ENCODE assay signal across 12 cellular contexts in the genomic region with DNA sequence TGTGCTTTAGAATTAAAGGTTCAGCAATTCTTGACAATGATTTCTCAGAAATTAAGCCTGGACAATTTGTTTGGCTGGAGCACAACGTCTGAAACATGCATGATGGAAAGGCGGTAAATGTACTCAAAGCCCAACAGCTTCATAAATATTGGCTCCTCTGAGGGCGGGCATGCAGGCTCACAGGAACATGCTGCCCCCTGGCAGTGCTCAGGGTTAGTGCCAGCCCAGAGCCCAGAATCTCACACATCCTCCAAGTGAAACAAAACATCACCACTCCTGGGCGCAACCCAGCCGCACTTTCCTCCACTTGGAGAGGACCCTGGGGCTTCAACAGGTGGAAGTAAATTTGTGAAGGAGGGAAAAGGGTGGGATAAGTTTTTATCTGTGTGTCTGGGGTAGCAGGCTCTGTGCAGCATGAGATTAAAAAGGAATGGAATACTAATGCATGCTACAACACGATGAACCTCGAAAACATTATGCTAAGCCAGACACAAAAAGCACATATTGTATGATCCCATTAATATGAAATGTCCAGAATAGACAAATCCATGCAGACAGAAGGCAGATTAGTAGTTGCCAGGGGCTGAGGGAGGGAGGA. TPM values are rescaled to one million over a fixed set of nuclear protein-coding genes. Genes with fewer than 3 reads are reported as not detected.
A peak's percentile ranks its signal among the peaks of the same experiment; 100 is the strongest.
DNase-seq lines count a peak whose midpoint lies in the region; ATAC-seq and TF ChIP-seq lines count a peak whose summit lies in the region.
"Had no signal": no experiment of that assay in that cellular context is flagged by ENCODE, and none has a peak within 500 bp of the region (broad histone marks: within the 10 kb centered on the region; RNA-seq: fewer than 3 reads in every experiment).

No MANE protein-coding gene starts in this region.

- TF ChIP-seq CTCF in GM10266 (IDR thresholded peaks at IDR 0.05; ENCODE audit: control insufficient read depth, insufficient read depth, low read depth, missing control alignments) (peak; percentile 18), dorsolateral prefrontal cortex (IDR thresholded peaks at IDR 0.05 in 54 of 56, conservative IDR thresholded peaks at IDR 0.05 in 2 of 56; ENCODE audit: low read depth in 1 of 56, partially characterized antibody in 56 of 56) (peak in 52 of 56 donors; percentile 28 to 72 (median 52))

- no peaks in the 10 kb centered on the region for H3K27me3 Mint-ChIP-seq in activated CD8-positive, alpha-beta T cell treated with anti-CD3 and anti-CD28 coated beads, Interleukin-2, amount 10 ng/mL, durations not matched to agents 7 days and 5 days (ENCODE audit: low read depth)

- POLR2A ChIA-PET in activated CD8-positive, alpha-beta T cell treated with anti-CD3 and anti-CD28 coated beads, Interleukin-2, amount 10 ng/mL, durations not matched to agents 7 days and 5 days (lab: Charles Lee) = no interaction called here

- peak overlapping the region in 2 of 59 donors; percentile 16 to 25 for H3K4me3 ChIP-seq in dorsolateral prefrontal cortex
- H3K4me3 ChIP-seq: spleen had no signal

- H3K27ac ChIP-seq in dorsolateral prefrontal cortex = no peak overlapping the region
- H3K27ac ChIP-seq: spleen had no signal

- no peaks in the 10 kb centered on the region for H3K36me3 Mint-ChIP-seq in activated CD8-positive, alpha-beta T cell treated with anti-CD3 and anti-CD28 coated beads, Interleukin-2, amount 10 ng/mL, durations not matched to agents 7 days and 5 days (ENCODE audit: low read depth)

- peaks cover 0 to 16% (median 0%) of the 10 kb centered on the region in 45 donors for H3K27me3 ChIP-seq in dorsolateral prefrontal cortex

- H3K4me3 Mint-ChIP-seq in activated CD8-positive, alpha-beta T cell treated with anti-CD3 and anti-CD28 coated beads, Interleukin-2, amount 10 ng/mL, durations not matched to agents 7 days and 5 days = no peak overlapping the region

- ATAC-seq in GM19397 (IDR thresholded peaks at IDR 0.05; ENCODE audit: unreplicated experiment) (no peak), GM21528 (IDR thresholded peaks at IDR 0.05; ENCODE audit: low FRiP score, unreplicated experiment) (no peak)
- ATAC-seq in activated CD8-positive, alpha-beta T cell treated with anti-CD3 and anti-CD28 coated beads, Interleukin-2, amount 10 ng/mL, durations not matched to agents 7 days and 5 days = no peak

- H3K9me3 Mint-ChIP-seq in activated CD8-positive, alpha-beta T cell treated with anti-CD3 and anti-CD28 coated beads, Interleukin-2, amount 10 ng/mL, durations not matched to agents 7 days and 5 days (ENCODE audit: insufficient read depth) = no peaks in the 10 kb centered on the region

- no peak for DNase-seq in GM10266 (ENCODE audit: extremely low spot score)
- peak; percentile 49 for DNase-seq in NCI-H1105 (lab: John Stamatoyannopoulos, UW)
- DNase-seq in dorsolateral prefrontal cortex = peak in 8 of 10 donors; percentile 32 to 64 (median 55)
- peak in 8 of 10 donors; percentile 16 to 91 (median 50) for DNase-seq in posterior cingulate gyrus
- DNase-seq in NCI-H2171 (lab: John Stamatoyannopoulos, UW) = no peak
- no peak for DNase-seq in activated CD8-positive, alpha-beta T cell treated with anti-CD3 and anti-CD28 coated beads, Interleukin-2, amount 10 ng/mL, durations not matched to agents 7 days and 5 days
- DNase-seq: activated naive CD4-positive, alpha-beta T cell treated with Interleukin-2 at 50 U/mL for 16 hours; islet precursor cell; spleen; T-helper 9 cell had no signal

- no peak overlapping the region for H3K27ac Mint-ChIP-seq in activated CD8-positive, alpha-beta T cell treated with anti-CD3 and anti-CD28 coated beads, Interleukin-2, amount 10 ng/mL, durations not matched to agents 7 days and 5 days

- intact Hi-C loops in dorsolateral prefrontal cortex (cut with DNase I) (loop anchor here in 1 of 2 donors (5.0 kb wide), 1 partner anchor 51 kb away; no protein-coding TSS in a partner anchor), posterior cingulate gyrus (cut with DNase I) (no loop called here)

- H3K4me1 Mint-ChIP-seq in activated CD8-positive, alpha-beta T cell treated with anti-CD3 and anti-CD28 coated beads, Interleukin-2, amount 10 ng/mL, durations not matched to agents 7 days and 5 days (ENCODE audit: low read depth) = no peaks in the 10 kb centered on the region

- CTCF ChIA-PET in activated CD8-positive, alpha-beta T cell treated with anti-CD3 and anti-CD28 coated beads, Interleukin-2, amount 10 ng/mL, durations not matched to agents 7 days and 5 days (lab: Charles Lee) = no interaction called here

RNA-seq across cellular contexts. Expression of a gene that starts 54.1 kb away (rescaled TPM):
- 100 to 1,000 TPM in 53 of 120 experiments, 10 to 100 TPM in 67; 34.9 to 179 (median 93.9) TPM for total RNA-seq in dorsolateral prefrontal cortex
- not detected for total RNA-seq in activated CD8-positive, alpha-beta T cell treated with anti-CD3 and anti-CD28 coated beads, Interleukin-2, amount 10 ng/mL, durations not matched to agents 7 days and 5 days

Comparison
In these comparisons a context has a peak if more than half of its experiments do, and no peak if none do; other contexts are left out.
1. DNase-seq: peak in NCI-H1105 (single experiment), dorsolateral prefrontal cortex (8 of 10) and posterior cingulate gyrus (8 of 10); none in GM10266 (single experiment), NCI-H2171 (single experiment) and activated CD8-positive, alpha-beta T cell treated with anti-CD3 and anti-CD28 coated beads, Interleukin-2, amount 10 ng/mL, durations not matched to agents 7 days and 5 days (single experiment).
2. RNA of a gene that starts 54.1 kb away (total RNA-seq): 34.9 to 179 TPM in dorsolateral prefrontal cortex; not detected in activated CD8-positive, alpha-beta T cell treated with anti-CD3 and anti-CD28 coated beads, Interleukin-2, amount 10 ng/mL, durations not matched to agents 7 days and 5 days; every median in the first group is over 10 times any median in the second.